Comparison of ENCODE assay signal across 8 cellular contexts in the genomic region with DNA sequence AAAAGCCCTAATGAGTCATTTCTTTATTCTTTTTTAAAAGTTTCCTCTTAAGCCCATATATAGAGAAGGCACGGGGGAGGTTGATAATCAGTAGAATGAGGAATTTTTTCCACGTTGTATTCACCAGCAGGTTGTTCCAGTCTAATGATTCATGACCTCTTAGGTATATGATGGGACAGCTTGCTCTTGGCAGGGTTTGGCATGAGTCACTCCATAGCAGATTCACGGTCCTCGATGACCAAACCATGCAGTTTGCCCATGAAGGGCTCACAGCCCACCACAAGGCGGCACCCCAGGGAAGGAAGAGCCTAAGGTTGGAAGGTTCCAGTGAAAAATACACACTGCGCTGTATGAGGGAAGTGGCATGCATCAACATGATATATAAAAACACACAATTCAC.
A peak's percentile ranks its signal among the peaks of the same experiment; 100 is the strongest.
DNase-seq lines count a peak whose midpoint lies in the region; ATAC-seq, FAIRE-seq and TF ChIP-seq lines count a peak whose summit lies in the region.

No MANE protein-coding gene starts in this region.

- peak overlapping the region; percentile 51 for H3K27ac Mint-ChIP-seq in T-helper 17 cell

- H3K27me3 Mint-ChIP-seq in T-helper 17 cell, result no peaks in the 10 kb centered on the region

- H3K9me3 ChIP-seq in T-helper 17 cell (ENCODE audit: control insufficient read depth, low read length, poor library complexity, severe bottlenecking), result no peaks in the 10 kb centered on the region
- no peaks in the 10 kb centered on the region for H3K9me3 ChIP-seq in pancreas

- ATAC-seq in T-helper 17 cell (peak; percentile 58), pancreas (peak in 3 of 4 donors; percentile 28 to 67 (median 35))

- H3K4me3 Mint-ChIP-seq in T-helper 17 cell, result no peak overlapping the region

- FAIRE-seq in pancreas (lab: Jason Lieb, UNC), result no peak

- peak; percentile 19 for DNase-seq in GOT3 (lab: John Stamatoyannopoulos, UW)
- DNase-seq in T-helper 17 cell, result peak in 1 of 3 donors; percentile 13
- peak; percentile 14 for DNase-seq in cerebellum (ENCODE audit: low spot score)
- peak in 1 of 6 donors; percentile 10 for DNase-seq in pancreas
- DNase-seq in cerebellar nuclear complex (lab: John Stamatoyannopoulos, UW), result no peak
- DNase-seq in NCI-H1436 (lab: John Stamatoyannopoulos, UW), result no peak
- DNase-seq in midbrain (lab: John Stamatoyannopoulos, UW), result no peak

- H3K27me3 ChIP-seq in pancreas, result peaks cover 0 to 15% (median 2%) of the 10 kb centered on the region in 4 donors

- intact Hi-C loops in pancreas (cut with DNase I), result no loop called here

- H3K4me1 Mint-ChIP-seq in T-helper 17 cell, result peaks cover 2% of the 10 kb centered on the region

- H3K4me3 ChIP-seq in pancreas, result no peak overlapping the region

- H3K27ac ChIP-seq in 22Rv1 (no peak overlapping the region), pancreas (no peak overlapping the region)

- H3K36me3 Mint-ChIP-seq in T-helper 17 cell (ENCODE audit: low read depth), result no peaks in the 10 kb centered on the region

- WGBS in pancreas, 2 donors, result 57 to 61% methylated on average over 6 of the region's 6 CpGs

- TF ChIP-seq CTCF in 22Rv1 (IDR thresholded peaks at IDR 0.05) (peak; percentile 40), pancreas (IDR thresholded peaks at IDR 0.05) (no peak)

- no peaks in the 10 kb centered on the region for H3K36me3 ChIP-seq in pancreas

- no peaks in the 10 kb centered on the region for H3K4me1 ChIP-seq in pancreas

Comparison
In these comparisons a context has a peak if more than half of its experiments do, and no peak if none do; other contexts are left out.
1. DNase-seq: peak in GOT3 (single experiment) and cerebellum (single experiment); none in cerebellar nuclear complex (0 of 2), NCI-H1436 (single experiment) and midbrain (single experiment).